Comparison of ENCODE assay signal across 35 cellular contexts in the genomic region with DNA sequence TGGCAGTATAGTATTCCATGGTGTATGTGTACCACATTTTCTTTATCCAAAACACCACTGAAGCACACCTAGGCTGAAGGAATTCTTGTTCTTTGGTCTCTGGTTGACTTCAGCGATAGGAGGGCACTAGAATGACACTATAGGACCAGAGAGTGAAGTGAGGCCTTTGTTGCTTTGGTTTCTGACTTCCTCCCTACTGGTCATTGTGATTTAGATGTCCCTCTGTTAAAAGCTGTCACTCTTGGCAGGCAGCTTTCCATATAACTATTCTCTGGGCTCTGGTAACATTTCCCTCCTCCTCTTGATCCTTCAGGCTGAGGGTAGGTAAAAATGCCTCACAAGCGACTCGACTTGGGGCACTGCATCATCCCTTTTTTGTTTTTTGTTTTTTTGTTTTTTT.
"Had no signal": no experiment of that assay in that cellular context is flagged by ENCODE, and none has a peak within 500 bp of the region (broad histone marks: within the 10 kb centered on the region; RNA-seq: fewer than 3 reads in every experiment).

No MANE protein-coding gene starts in this region.

- H3K4me3 ChIP-seq: ascending aorta, breast epithelium, cardiac muscle cell, colonic mucosa, dorsolateral prefrontal cortex had no signal

- ATAC-seq: activated CD4-positive, alpha-beta T cell treated with anti-CD3 and anti-CD28 coated beads for 36 hours; activated CD8-positive, alpha-beta memory T cell treated with anti-CD3 and anti-CD28 coated beads, Interleukin-2, amount 10 ng/mL, durations not matched to agents 7 days and 5 days; activated CD8-positive, alpha-beta T cell treated with anti-CD3 and anti-CD28 coated beads, Interleukin-2, amount 10 ng/mL, durations not matched to agents 7 days and 5 days; activated naive CD4-positive, alpha-beta T cell treated with anti-CD3 and anti-CD28 coated beads, Interleukin-2, amount 50 U/mL, for 72 hours; esophagus mucosa; T-helper 17 cell had no signal

- H3K36me3 Mint-ChIP-seq: activated CD4-positive, alpha-beta memory T cell treated with anti-CD3 and anti-CD28 coated beads for 36 hours; activated CD8-positive, alpha-beta memory T cell treated with anti-CD3 and anti-CD28 coated beads, Interleukin-2, amount 10 ng/mL, durations not matched to agents 7 days and 5 days; activated naive CD4-positive, alpha-beta T cell treated with anti-CD3 and anti-CD28 coated beads, Interleukin-2, amount 10 ng/mL, durations not matched to agents 7 days and 5 days; activated naive CD4-positive, alpha-beta T cell treated with anti-CD3 and anti-CD28 coated beads, Interleukin-2, amount 50 U/mL, for 72 hours; activated naive CD8-positive, alpha-beta T cell treated with anti-CD3 and anti-CD28 coated beads, Interleukin-2, amount 10 ng/mL, durations not matched to agents 7 days and 5 days; brain had no signal

- H3K27me3 ChIP-seq: ascending aorta, breast epithelium, cardiac muscle cell, colonic mucosa had no signal

- H3K27ac ChIP-seq: ascending aorta, breast epithelium, cardiac muscle cell, colonic mucosa, dorsolateral prefrontal cortex, WERI-Rb-1 had no signal

- DNase-seq: activated CD4-positive, alpha-beta memory T cell treated with anti-CD3 and anti-CD28 coated beads for 36 hours; activated CD4-positive, alpha-beta T cell treated with anti-CD3 and anti-CD28 coated beads for 36 hours; activated CD4-positive, alpha-beta T cell treated with anti-CD3 and anti-CD28 coated beads, Interleukin-2, amount 10 ng/mL, durations not matched to agents 24 days and 14 days; activated CD4-positive, CD25-positive, alpha-beta regulatory T cell; activated CD4-positive, CD25-positive, alpha-beta regulatory T cell treated with anti-CD3 and anti-CD28 coated beads, Interleukin-2, amount 50 U/mL, for 72 hours; activated CD8-positive, alpha-beta memory T cell treated with anti-CD3 and anti-CD28 coated beads, Interleukin-2, amount 10 ng/mL, durations not matched to agents 7 days and 5 days; activated CD8-positive, alpha-beta memory T cell treated with anti-CD3 and anti-CD28 coated beads, Interleukin-2, amount 50 U/mL, for 4 hours; activated CD8-positive, alpha-beta T cell treated with anti-CD3 and anti-CD28 coated beads, Interleukin-2, amount 10 ng/mL, durations not matched to agents 7 days and 5 days; activated gamma-delta T cell; activated naive CD4-positive, alpha-beta T cell; activated naive CD4-positive, alpha-beta T cell treated with anti-CD3 and anti-CD28 coated beads, Interleukin-2, amount 10 ng/mL, durations not matched to agents 7 days and 5 days; activated naive CD8-positive, alpha-beta T cell treated with anti-CD3 and anti-CD28 coated beads, Interleukin-2, amount 10 ng/mL, durations not matched to agents 7 days and 5 days; activated T-cell treated with anti-CD3 and anti-CD28 coated beads, Interleukin-2, amount 50 U/mL, for 1 hour; activated T-cell treated with anti-CD3 and anti-CD28 coated beads, Interleukin-2, amount 50 U/mL, for 48 hours; central memory CD4-positive, alpha-beta T cell; cerebellar nuclear complex; colonic mucosa; dorsolateral prefrontal cortex; effector memory CD4-positive, alpha-beta T cell; endodermal cell; foreskin fibroblast; glutamatergic neuron; T-helper 1 cell; T-helper 17 cell; T1000; WERI-Rb-1 had no signal

- H3K27me3 Mint-ChIP-seq: activated CD4-positive, alpha-beta memory T cell treated with anti-CD3 and anti-CD28 coated beads for 36 hours; activated CD8-positive, alpha-beta memory T cell treated with anti-CD3 and anti-CD28 coated beads, Interleukin-2, amount 10 ng/mL, durations not matched to agents 7 days and 5 days; activated naive CD4-positive, alpha-beta T cell treated with anti-CD3 and anti-CD28 coated beads, Interleukin-2, amount 10 ng/mL, durations not matched to agents 7 days and 5 days had no signal

- H3K27ac Mint-ChIP-seq: activated CD4-positive, alpha-beta memory T cell treated with anti-CD3 and anti-CD28 coated beads for 36 hours; activated CD4-positive, alpha-beta T cell treated with anti-CD3 and anti-CD28 coated beads for 36 hours; activated CD4-positive, alpha-beta T cell treated with anti-CD3 and anti-CD28 coated beads, Interleukin-2, amount 10 ng/mL, durations not matched to agents 24 days and 14 days; activated CD8-positive, alpha-beta memory T cell treated with anti-CD3 and anti-CD28 coated beads, Interleukin-2, amount 10 ng/mL, durations not matched to agents 7 days and 5 days; activated CD8-positive, alpha-beta T cell treated with anti-CD3 and anti-CD28 coated beads, Interleukin-2, amount 10 ng/mL, durations not matched to agents 7 days and 5 days; activated naive CD4-positive, alpha-beta T cell treated with anti-CD3 and anti-CD28 coated beads, Interleukin-2, amount 10 ng/mL, durations not matched to agents 7 days and 5 days; activated naive CD4-positive, alpha-beta T cell treated with anti-CD3 and anti-CD28 coated beads, Interleukin-2, amount 50 U/mL, for 72 hours; activated naive CD8-positive, alpha-beta T cell treated with anti-CD3 and anti-CD28 coated beads, Interleukin-2, amount 10 ng/mL, durations not matched to agents 7 days and 5 days; activated T-helper 1 cell treated with anti-CD3 and anti-CD28 coated beads, Interleukin-12 subunit alpha, Interleukin-12 subunit beta, Interleukin-2, Interleukin-4 antibody, amounts not matched to agents 30 ng/mL and 10 ng/mL and 1 ng/mL, durations not matched to agents 14 hours and 24 hours and 36 hours; brain; dendritic cell treated with granulocyte-macrophage colony-stimulating factor and Interleukin-4, amounts not matched to agents 40 ng/mL and 50 ng/mL, for 4 days; endodermal cell; T-helper 17 cell; T-helper 2 cell treated with Interferon-gamma antibody and Interleukin-4, amounts not matched to agents 5 μg/mL and 100 μg/mL, for 36 hours had no signal

- H3K4me3 Mint-ChIP-seq: activated CD4-positive, alpha-beta memory T cell treated with anti-CD3 and anti-CD28 coated beads for 36 hours; activated CD4-positive, alpha-beta T cell treated with anti-CD3 and anti-CD28 coated beads for 36 hours; activated CD4-positive, alpha-beta T cell treated with anti-CD3 and anti-CD28 coated beads, Interleukin-2, amount 10 ng/mL, durations not matched to agents 24 days and 14 days; activated CD8-positive, alpha-beta memory T cell treated with anti-CD3 and anti-CD28 coated beads, Interleukin-2, amount 10 ng/mL, durations not matched to agents 7 days and 5 days; activated CD8-positive, alpha-beta T cell treated with anti-CD3 and anti-CD28 coated beads, Interleukin-2, amount 10 ng/mL, durations not matched to agents 7 days and 5 days; activated naive CD4-positive, alpha-beta T cell treated with anti-CD3 and anti-CD28 coated beads, Interleukin-2, amount 10 ng/mL, durations not matched to agents 7 days and 5 days; activated naive CD8-positive, alpha-beta T cell treated with anti-CD3 and anti-CD28 coated beads, Interleukin-2, amount 10 ng/mL, durations not matched to agents 7 days and 5 days; activated T-helper 1 cell treated with anti-CD3 and anti-CD28 coated beads, Interleukin-12 subunit alpha, Interleukin-12 subunit beta, Interleukin-2, Interleukin-4 antibody, amounts not matched to agents 30 ng/mL and 10 ng/mL and 1 ng/mL, durations not matched to agents 14 hours and 24 hours and 36 hours; brain; dendritic cell treated with granulocyte-macrophage colony-stimulating factor and Interleukin-4, amounts not matched to agents 40 ng/mL and 50 ng/mL, for 4 days; endodermal cell; T-helper 17 cell; T-helper 2 cell treated with Interferon-gamma antibody and Interleukin-4, amounts not matched to agents 5 μg/mL and 100 μg/mL, for 36 hours had no signal

- H3K9me3 Mint-ChIP-seq: activated CD4-positive, alpha-beta memory T cell treated with anti-CD3 and anti-CD28 coated beads for 36 hours; activated CD4-positive, alpha-beta T cell treated with anti-CD3 and anti-CD28 coated beads, Interleukin-2, amount 10 ng/mL, durations not matched to agents 24 days and 14 days; activated naive CD4-positive, alpha-beta T cell treated with anti-CD3 and anti-CD28 coated beads, Interleukin-2, amount 10 ng/mL, durations not matched to agents 7 days and 5 days; activated naive CD4-positive, alpha-beta T cell treated with anti-CD3 and anti-CD28 coated beads, Interleukin-2, amount 50 U/mL, for 72 hours; activated naive CD8-positive, alpha-beta T cell treated with anti-CD3 and anti-CD28 coated beads, Interleukin-2, amount 10 ng/mL, durations not matched to agents 7 days and 5 days; activated T-helper 1 cell treated with anti-CD3 and anti-CD28 coated beads, Interleukin-12 subunit alpha, Interleukin-12 subunit beta, Interleukin-2, Interleukin-4 antibody, amounts not matched to agents 30 ng/mL and 10 ng/mL and 1 ng/mL, durations not matched to agents 14 hours and 24 hours and 36 hours; dendritic cell treated with granulocyte-macrophage colony-stimulating factor and Interleukin-4, amounts not matched to agents 40 ng/mL and 50 ng/mL, for 4 days; endodermal cell; T-helper 2 cell treated with Interferon-gamma antibody and Interleukin-4, amounts not matched to agents 5 μg/mL and 100 μg/mL, for 36 hours had no signal

- H3K4me1 ChIP-seq: ascending aorta, breast epithelium, colonic mucosa had no signal

- H3K9me3 ChIP-seq: ascending aorta, breast epithelium, colonic mucosa had no signal

- H3K4me1 Mint-ChIP-seq: activated CD4-positive, alpha-beta T cell treated with anti-CD3 and anti-CD28 coated beads for 36 hours; activated CD4-positive, alpha-beta T cell treated with anti-CD3 and anti-CD28 coated beads, Interleukin-2, amount 10 ng/mL, durations not matched to agents 24 days and 14 days; activated CD8-positive, alpha-beta memory T cell treated with anti-CD3 and anti-CD28 coated beads, Interleukin-2, amount 10 ng/mL, durations not matched to agents 7 days and 5 days; activated naive CD4-positive, alpha-beta T cell treated with anti-CD3 and anti-CD28 coated beads, Interleukin-2, amount 10 ng/mL, durations not matched to agents 7 days and 5 days; activated naive CD8-positive, alpha-beta T cell treated with anti-CD3 and anti-CD28 coated beads, Interleukin-2, amount 10 ng/mL, durations not matched to agents 7 days and 5 days; brain; T-helper 17 cell had no signal

- H3K36me3 ChIP-seq: ascending aorta, breast epithelium, cardiac muscle cell, colonic mucosa, WERI-Rb-1 had no signal
